Comparison of ENCODE assay signal across 8 cellular contexts in the genomic region with DNA sequence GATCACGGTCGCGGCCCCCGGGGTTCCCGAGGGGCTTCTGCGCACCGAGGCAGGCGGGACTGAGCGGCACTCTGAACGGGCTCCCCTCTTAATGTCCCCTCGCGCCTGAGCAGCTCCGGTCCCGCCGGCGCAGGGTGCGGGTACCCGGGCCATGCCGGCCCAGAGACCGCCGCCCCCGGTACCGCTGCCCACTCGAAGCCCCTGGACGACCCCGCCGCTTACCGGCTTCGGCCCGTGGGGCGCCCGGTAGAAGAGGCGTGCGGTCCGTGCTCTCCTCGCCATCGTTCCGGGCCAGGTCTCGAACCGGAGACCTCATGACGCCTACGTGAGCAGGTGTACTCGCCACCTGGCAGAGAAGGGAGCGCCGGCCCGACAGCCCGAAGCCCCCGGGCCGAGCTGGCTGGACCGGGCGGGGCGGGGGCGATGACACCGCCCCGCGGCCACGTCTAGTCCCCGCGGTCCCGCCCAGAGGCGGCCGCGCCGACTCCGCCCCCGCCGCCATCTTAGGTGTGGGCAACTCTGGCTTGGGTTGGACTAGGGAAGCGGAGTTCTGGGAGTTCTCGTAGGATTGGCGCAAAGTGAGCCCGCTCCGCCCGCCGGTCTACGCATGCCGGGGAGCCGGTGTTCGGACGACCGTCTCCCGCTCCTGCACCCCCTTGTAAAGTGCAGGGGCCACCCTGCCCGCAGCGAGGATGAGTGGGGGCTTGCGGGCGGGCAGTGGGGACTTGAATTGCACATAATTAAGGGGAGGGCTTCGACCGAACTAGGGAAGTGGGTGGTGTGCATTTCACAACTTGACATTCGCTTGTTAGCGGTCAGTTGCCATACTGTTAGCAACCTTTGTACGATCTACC. TPM values are rescaled to one million over a fixed set of nuclear protein-coding genes. Genes with fewer than 3 reads are reported as not detected.
A peak's percentile ranks its signal among the peaks of the same experiment; 100 is the strongest.
DNase-seq lines count a peak whose midpoint lies in the region; ATAC-seq and TF ChIP-seq lines count a peak whose summit lies in the region.

A gene with protein sequence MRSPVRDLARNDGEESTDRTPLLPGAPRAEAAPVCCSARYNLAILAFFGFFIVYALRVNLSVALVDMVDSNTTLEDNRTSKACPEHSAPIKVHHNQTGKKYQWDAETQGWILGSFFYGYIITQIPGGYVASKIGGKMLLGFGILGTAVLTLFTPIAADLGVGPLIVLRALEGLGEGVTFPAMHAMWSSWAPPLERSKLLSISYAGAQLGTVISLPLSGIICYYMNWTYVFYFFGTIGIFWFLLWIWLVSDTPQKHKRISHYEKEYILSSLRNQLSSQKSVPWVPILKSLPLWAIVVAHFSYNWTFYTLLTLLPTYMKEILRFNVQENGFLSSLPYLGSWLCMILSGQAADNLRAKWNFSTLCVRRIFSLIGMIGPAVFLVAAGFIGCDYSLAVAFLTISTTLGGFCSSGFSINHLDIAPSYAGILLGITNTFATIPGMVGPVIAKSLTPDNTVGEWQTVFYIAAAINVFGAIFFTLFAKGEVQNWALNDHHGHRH (minus strand): TSS at position 422 of the 854 bp plus-strand sequence. CDS start 106 bp downstream, at position 316.

- H3K9me3 ChIP-seq in SJSA1 (replicated peaks) (no peaks in the 10 kb centered on the region), gastroesophageal sphincter (no peaks in the 10 kb centered on the region), neutrophil (no peaks in the 10 kb centered on the region)

- WGBS in gastroesophageal sphincter (ENCODE audit: low coverage in 1 of 2), 2 donors: 0% methylated on average over 1 to 3 of the region's 90 CpGs

- CTCF ChIA-PET in activated naive CD4-positive, alpha-beta T cell treated with anti-CD3 and anti-CD28 coated beads, Interleukin-2, amount 10 ng/mL, durations not matched to agents 7 days and 5 days (lab: Charles Lee): interaction anchor here (0.8 to 4.0 kb wide), 15 partner anchors 10 to 192 kb away, joined by 3 to 15 read pairs (median 4); no protein-coding TSS in a partner anchor

- H3K27ac ChIP-seq in SJSA1 (peak within 1 kb of the TSS; percentile 0; the same call in 1 of the 2 replicates), gastroesophageal sphincter (peak within 1 kb of the TSS; percentile 71 to 99 (median 94)), neutrophil (peak within 1 kb of the TSS; percentile 96)

- ATAC-seq in gastroesophageal sphincter: peak; percentile 98

- H3K27me3 Mint-ChIP-seq in activated naive CD4-positive, alpha-beta T cell treated with anti-CD3 and anti-CD28 coated beads, Interleukin-2, amount 10 ng/mL, durations not matched to agents 7 days and 5 days: no peaks in the 10 kb centered on the region

- TF ChIP-seq CTCF in HFF-Myc (IDR thresholded peaks at IDR 0.05; ENCODE audit: low read depth, low read length, missing control alignments): no peak
- TF ChIP-seq CTCF in gastroesophageal sphincter (IDR thresholded peaks at IDR 0.05): peak in 1 of 4 experiments; percentile 4
- no peak for TF ChIP-seq CTCF in neutrophil (IDR thresholded peaks at IDR 0.05)
- TF ChIP-seq CTCF in subcutaneous adipose tissue (IDR thresholded peaks at IDR 0.05; ENCODE audit: low read depth): no peak

- H3K4me1 Mint-ChIP-seq in activated naive CD4-positive, alpha-beta T cell treated with anti-CD3 and anti-CD28 coated beads, Interleukin-2, amount 10 ng/mL, durations not matched to agents 7 days and 5 days: peaks cover 30% of the 10 kb centered on the region

- H3K36me3 Mint-ChIP-seq in activated naive CD4-positive, alpha-beta T cell treated with anti-CD3 and anti-CD28 coated beads, Interleukin-2, amount 10 ng/mL, durations not matched to agents 7 days and 5 days: peaks cover 4% of the 10 kb centered on the region

- peak; percentile 65 to 78 for TF ChIP-seq POLR2A in gastroesophageal sphincter (IDR thresholded peaks at IDR 0.05)

- H3K4me3 ChIP-seq in HFF-Myc (replicated peaks; ENCODE audit: low read depth, low read length): peak within 1 kb of the TSS; percentile 83
- peak within 1 kb of the TSS; percentile 84 for H3K4me3 ChIP-seq in SJSA1
- peak within 1 kb of the TSS; percentile 54 to 80 for H3K4me3 ChIP-seq in gastroesophageal sphincter
- peak within 1 kb of the TSS; percentile 93 to 100 for H3K4me3 ChIP-seq in neutrophil (ENCODE audit: low read depth in 1 of 2, low read length in 1 of 2)

- H3K36me3 ChIP-seq in SJSA1 (no peaks in the 10 kb centered on the region), gastroesophageal sphincter (peaks cover 0 to 13% of the 10 kb centered on the region in 2 donors), neutrophil (peaks cover 6% of the 10 kb centered on the region)

- peak within 1 kb of the TSS; percentile 96 for H3K27ac Mint-ChIP-seq in activated naive CD4-positive, alpha-beta T cell treated with anti-CD3 and anti-CD28 coated beads, Interleukin-2, amount 10 ng/mL, durations not matched to agents 7 days and 5 days

- H3K4me3 Mint-ChIP-seq in activated naive CD4-positive, alpha-beta T cell treated with anti-CD3 and anti-CD28 coated beads, Interleukin-2, amount 10 ng/mL, durations not matched to agents 7 days and 5 days: peak within 1 kb of the TSS; percentile 98

- no peaks in the 10 kb centered on the region for H3K27me3 ChIP-seq in SJSA1 (replicated peaks)
- no peaks in the 10 kb centered on the region for H3K27me3 ChIP-seq in gastroesophageal sphincter
- no peaks in the 10 kb centered on the region for H3K27me3 ChIP-seq in neutrophil

- TF ChIP-seq EP300 in gastroesophageal sphincter (IDR thresholded peaks at IDR 0.05): no peak

- DNase-seq in GM04503 (ENCODE audit: low read depth) (peak; percentile 65), HFF-Myc (ENCODE audit: extremely low read depth, low read depth) (peak; percentile 73), MV-4-11 (lab: John Stamatoyannopoulos, UW) (peak; percentile 97), SJSA1 (ENCODE audit: low read depth in 1 of 2, low spot score in 2 of 2) (peak; percentile 89 to 91)
- peak; percentile 93 for DNase-seq in activated naive CD4-positive, alpha-beta T cell treated with anti-CD3 and anti-CD28 coated beads, Interleukin-2, amount 10 ng/mL, durations not matched to agents 7 days and 5 days

- no peaks in the 10 kb centered on the region for H3K9me3 Mint-ChIP-seq in activated naive CD4-positive, alpha-beta T cell treated with anti-CD3 and anti-CD28 coated beads, Interleukin-2, amount 10 ng/mL, durations not matched to agents 7 days and 5 days

- H3K4me1 ChIP-seq in SJSA1 (replicated peaks) (peaks cover 25% of the 10 kb centered on the region), gastroesophageal sphincter (peaks cover 0 to 35% (median 0%) of the 10 kb centered on the region in 3 donors), neutrophil (ENCODE audit: control insufficient read depth in 1 of 2, insufficient read depth in 1 of 2, low read depth in 1 of 2, low read length in 1 of 2) (peaks cover 22 to 23% of the 10 kb centered on the region in 2 experiments)

RNA-seq across cellular contexts. Expression of the gene that starts here (rescaled TPM):
- total RNA-seq in SJSA1 (2014; rRNA removed; shearing (Covaris generic)): 4.5 and 12.5 TPM in 2 replicates
- total RNA-seq in gastroesophageal sphincter: 10 to 100 TPM; 11.2 to 18.9 (median 14.6) TPM
- total RNA-seq in subcutaneous adipose tissue: 10 to 100 TPM; 16.0 to 55.4 (median 29.5) TPM

Comparison
In these comparisons a context has a peak if more than half of its experiments do, and no peak if none do; other contexts are left out.
1. Peak in every context shown above with its lines: DNase-seq, ATAC-seq, H3K4me3 ChIP-seq and H3K27ac ChIP-seq.
2. H3K27ac ChIP-seq: peak in every context shown above with its lines; median percentile 96 in neutrophil; 94 in gastroesophageal sphincter; 0 in SJSA1.